ENCODE assay signal across 12 cellular contexts in genomic region chr2:70121627-70122372, GRCh38. TPM values are rescaled to one million over a fixed set of nuclear protein-coding genes. Genes with fewer than 3 reads are reported as not detected.
A peak's percentile ranks its signal among the peaks of the same experiment; 100 is the strongest.
DNase-seq lines count a peak whose midpoint lies in the region; ATAC-seq and TF ChIP-seq lines count a peak whose summit lies in the region.
"Had no signal": no experiment of that assay in that cellular context is flagged by ENCODE, and none has a peak within 500 bp of the region (broad histone marks: within the 10 kb centered on the region; RNA-seq: fewer than 3 reads in every experiment).

No MANE protein-coding gene starts in this region.

- BruUV-seq in OCI-LY7 (replicated peaks; lab: Mats Ljungman, UMichigan) (TSS peak; percentile 44), PC-3 (replicated peaks; lab: Mats Ljungman, UMichigan) (no TSS peak)

- no peak overlapping the region for H3K4me3 Mint-ChIP-seq in T-helper 1 cell treated with Interleukin-12 subunit alpha and Interleukin-12 subunit beta and Interleukin-4 antibody, amounts not matched to agents 30 μg/mL and 1 μg/mL, for 36 hours
- peak overlapping the region; percentile 27 for H3K4me3 Mint-ChIP-seq in stimulated activated naive CD8-positive, alpha-beta T cell treated with anti-CD3 and anti-CD28 coated beads, Interleukin-15, Interleukin-2, amounts not matched to agents 100 ng/mL and 50 ng/mL, for 24 hours

- H3K4me1 ChIP-seq in OCI-LY7 (ENCODE audit: insufficient read depth, low read length, poor library complexity, severe bottlenecking) = peaks cover 98% of the 10 kb centered on the region
- no peaks in the 10 kb centered on the region for H3K4me1 ChIP-seq in right cardiac atrium (ENCODE audit: control insufficient read depth, insufficient read depth, low read length)
- peaks cover 21% of the 10 kb centered on the region for H3K4me1 ChIP-seq in PC-3 (ENCODE audit: insufficient read depth, low read length)

- H3K27ac ChIP-seq in OCI-LY7 (ENCODE audit: low read depth, low read length, poor library complexity, severe bottlenecking) (peak overlapping the region; percentile 83), right cardiac atrium (ENCODE audit: low read length) (peak overlapping the region; percentile 48), PC-3 (ENCODE audit: low read length) (no peak overlapping the region)

- CTCF ChIA-PET in OCI-LY7 (lab: Charles Lee; ENCODE audit: unreplicated experiment) = interaction anchor here (0.7 to 1.5 kb wide), 3 partner anchors 12 to 28 kb away, joined by 3 to 4 read pairs (median 4); no protein-coding TSS in a partner anchor
- CTCF ChIA-PET in PC-3 (lab: Charles Lee) = no interaction called here

- H3F3A ChIP-seq in PC-3 (ENCODE audit: low read length, unreplicated experiment) = no peaks in the 10 kb centered on the region

- peaks cover 47% of the 10 kb centered on the region for H3K4me1 Mint-ChIP-seq in T-helper 1 cell treated with Interleukin-12 subunit alpha and Interleukin-12 subunit beta and Interleukin-4 antibody, amounts not matched to agents 30 μg/mL and 1 μg/mL, for 36 hours (ENCODE audit: low read depth)
- peaks cover 87% of the 10 kb centered on the region for H3K4me1 Mint-ChIP-seq in stimulated activated naive CD8-positive, alpha-beta T cell treated with anti-CD3 and anti-CD28 coated beads, Interleukin-15, Interleukin-2, amounts not matched to agents 100 ng/mL and 50 ng/mL, for 24 hours (ENCODE audit: low read depth)

- POLR2A ChIA-PET in OCI-LY7 (lab: Charles Lee) = interaction anchor here (0.6 to 6.8 kb wide), 11 partner anchors 11 to 136 kb away, joined by 3 to 129 read pairs (median 7); partner anchors contain the start of genes C2orf42 and PCYOX1
- POLR2A ChIA-PET in PC-3 (lab: Charles Lee; ENCODE audit: unreplicated experiment) = no interaction called here

- H3K9ac ChIP-seq in PC-3 (ENCODE audit: low read length) = no peak overlapping the region

- H3K36me3 Mint-ChIP-seq in T-helper 1 cell treated with Interleukin-12 subunit alpha and Interleukin-12 subunit beta and Interleukin-4 antibody, amounts not matched to agents 30 μg/mL and 1 μg/mL, for 36 hours (ENCODE audit: low read depth) = no peaks in the 10 kb centered on the region
- peaks cover 8% of the 10 kb centered on the region for H3K36me3 Mint-ChIP-seq in stimulated activated naive CD8-positive, alpha-beta T cell treated with anti-CD3 and anti-CD28 coated beads, Interleukin-15, Interleukin-2, amounts not matched to agents 100 ng/mL and 50 ng/mL, for 24 hours (ENCODE audit: low read depth)

- H3K4me3 ChIP-seq in OCI-LY7 (ENCODE audit: low read depth, low read length, poor library complexity, severe bottlenecking) = peak overlapping the region; percentile 9
- no peak overlapping the region for H3K4me3 ChIP-seq in right cardiac atrium (ENCODE audit: low read length)
- H3K4me3 ChIP-seq in PC-3 (ENCODE audit: low read length) = no peak overlapping the region

- H3K27me3 ChIP-seq in right cardiac atrium (ENCODE audit: control insufficient read depth, insufficient read depth) (no peaks in the 10 kb centered on the region), PC-3 (ENCODE audit: low read length) (no peaks in the 10 kb centered on the region)

- peak overlapping the region; percentile 64 for H3K4me2 ChIP-seq in OCI-LY7 (ENCODE audit: low read length)
- no peak overlapping the region for H3K4me2 ChIP-seq in PC-3 (ENCODE audit: low read length)

- H3K9me3 ChIP-seq in OCI-LY7 (ENCODE audit: low read length) (no peaks in the 10 kb centered on the region), right cardiac atrium (ENCODE audit: control insufficient read depth, low read length) (no peaks in the 10 kb centered on the region), PC-3 (ENCODE audit: low read length) (no peaks in the 10 kb centered on the region)

- TF ChIP-seq CTCF in OCI-LY7 (conservative IDR thresholded peaks at IDR 0.05; ENCODE audit: low read length) (no peak), PC-3 (conservative IDR thresholded peaks at IDR 0.05; ENCODE audit: low read depth, low read length) (no peak)

- peak overlapping the region; percentile 17 for H3K27ac Mint-ChIP-seq in T-helper 1 cell treated with Interleukin-12 subunit alpha and Interleukin-12 subunit beta and Interleukin-4 antibody, amounts not matched to agents 30 μg/mL and 1 μg/mL, for 36 hours
- H3K27ac Mint-ChIP-seq in stimulated activated naive CD8-positive, alpha-beta T cell treated with anti-CD3 and anti-CD28 coated beads, Interleukin-15, Interleukin-2, amounts not matched to agents 100 ng/mL and 50 ng/mL, for 24 hours = peak overlapping the region; percentile 99

- WGBS in right cardiac atrium = 56% methylated on average over 6 of the region's 6 CpGs

- H3K9me2 ChIP-seq in OCI-LY7 (ENCODE audit: insufficient read depth, low read length) (no peaks in the 10 kb centered on the region), PC-3 (replicated peaks; ENCODE audit: low read length) (no peaks in the 10 kb centered on the region)

- no peaks in the 10 kb centered on the region for H3K9me3 Mint-ChIP-seq in T-helper 1 cell treated with Interleukin-12 subunit alpha and Interleukin-12 subunit beta and Interleukin-4 antibody, amounts not matched to agents 30 μg/mL and 1 μg/mL, for 36 hours
- no peaks in the 10 kb centered on the region for H3K9me3 Mint-ChIP-seq in stimulated activated naive CD8-positive, alpha-beta T cell treated with anti-CD3 and anti-CD28 coated beads, Interleukin-15, Interleukin-2, amounts not matched to agents 100 ng/mL and 50 ng/mL, for 24 hours

- no peaks in the 10 kb centered on the region for H3K36me3 ChIP-seq in OCI-LY7 (ENCODE audit: insufficient read depth, low read length)
- no peaks in the 10 kb centered on the region for H3K36me3 ChIP-seq in PC-3 (ENCODE audit: low read depth, low read length)

- no peaks in the 10 kb centered on the region for H3K27me3 Mint-ChIP-seq in T-helper 1 cell treated with Interleukin-12 subunit alpha and Interleukin-12 subunit beta and Interleukin-4 antibody, amounts not matched to agents 30 μg/mL and 1 μg/mL, for 36 hours (ENCODE audit: low read depth)
- no peaks in the 10 kb centered on the region for H3K27me3 Mint-ChIP-seq in stimulated activated naive CD8-positive, alpha-beta T cell treated with anti-CD3 and anti-CD28 coated beads, Interleukin-15, Interleukin-2, amounts not matched to agents 100 ng/mL and 50 ng/mL, for 24 hours

- DNase-seq in T-helper 1 cell (no peak), OCI-LY7 (ENCODE audit: low spot score) (no peak), right cardiac atrium (no peak), PC-3 (no peak)
- no peak for DNase-seq in activated effector memory CD4-positive, alpha-beta T cell treated with Interleukin-2 at 50 U/mL for 16 hours
- DNase-seq: 8988T; effector CD8-positive, alpha-beta T cell; NCI-H748 treated with DMSO at 0.1 percent for 48 hours; stimulated activated CD4-positive, alpha-beta T cell treated with anti-CD3 and anti-CD28 coated beads, Interleukin-15, amount 100 ng/mL, for 24 hours had no signal

- intact Hi-C loops in OCI-LY7 (cut with micrococcal nuclease; ENCODE audit: unreplicated experiment) = loop anchor here (1.0 to 10.0 kb wide), 3 partner anchors 18 to 1357 kb away; partner anchors contain the start of gene NAGK
- intact Hi-C loops in right cardiac atrium (cut with DNase I) = loop anchor here in 1 of 4 donors (5.0 kb wide), 1 partner anchor 34 kb away; the partner anchor contains the start of gene PCBP1
- intact Hi-C loops in PC-3 (cut with micrococcal nuclease) = loop anchor here (5.0 kb wide), 1 partner anchor 34 kb away; the partner anchor contains the start of gene PCBP1

- H4K20me1 ChIP-seq in OCI-LY7 (ENCODE audit: insufficient read depth, low read length) (no peaks in the 10 kb centered on the region), PC-3 (ENCODE audit: low read length) (no peaks in the 10 kb centered on the region)

- H3K79me2 ChIP-seq in OCI-LY7 (ENCODE audit: insufficient read depth, low read depth, low read length) = no peaks in the 10 kb centered on the region
- H3K79me2 ChIP-seq in PC-3 (ENCODE audit: low read length) = no peaks in the 10 kb centered on the region

- peak overlapping the region; percentile 27; the same call in 1 of the 2 replicates for H2AFZ ChIP-seq in OCI-LY7 (ENCODE audit: low read length)
- H2AFZ ChIP-seq in PC-3 (ENCODE audit: low read length) = no peak overlapping the region

- no peak for ATAC-seq in right cardiac atrium
- no peak for ATAC-seq in PC-3
- no peak for ATAC-seq in GM18858 (IDR thresholded peaks at IDR 0.05; ENCODE audit: unreplicated experiment)

RNA-seq across cellular contexts. Expression of gene PCBP1, which starts 34.5 kb away (rescaled TPM):
- total RNA-seq in OCI-LY7 (2014; rRNA removed; shearing (Covaris generic)) = 54.8 and 58.2 TPM in 2 replicates
- total RNA-seq in OCI-LY7 (2022) (393 and 423 TPM in 2 replicates), right cardiac atrium (100 to 1,000 TPM; 233 to 259 (median 239) TPM), PC-3 (2014; rRNA removed) (39.2 and 59.7 TPM in 2 replicates)
- 280 TPM for polyA plus RNA-seq in right cardiac atrium
